8 cellular contexts compared by ENCODE assay signal in the genomic region with DNA sequence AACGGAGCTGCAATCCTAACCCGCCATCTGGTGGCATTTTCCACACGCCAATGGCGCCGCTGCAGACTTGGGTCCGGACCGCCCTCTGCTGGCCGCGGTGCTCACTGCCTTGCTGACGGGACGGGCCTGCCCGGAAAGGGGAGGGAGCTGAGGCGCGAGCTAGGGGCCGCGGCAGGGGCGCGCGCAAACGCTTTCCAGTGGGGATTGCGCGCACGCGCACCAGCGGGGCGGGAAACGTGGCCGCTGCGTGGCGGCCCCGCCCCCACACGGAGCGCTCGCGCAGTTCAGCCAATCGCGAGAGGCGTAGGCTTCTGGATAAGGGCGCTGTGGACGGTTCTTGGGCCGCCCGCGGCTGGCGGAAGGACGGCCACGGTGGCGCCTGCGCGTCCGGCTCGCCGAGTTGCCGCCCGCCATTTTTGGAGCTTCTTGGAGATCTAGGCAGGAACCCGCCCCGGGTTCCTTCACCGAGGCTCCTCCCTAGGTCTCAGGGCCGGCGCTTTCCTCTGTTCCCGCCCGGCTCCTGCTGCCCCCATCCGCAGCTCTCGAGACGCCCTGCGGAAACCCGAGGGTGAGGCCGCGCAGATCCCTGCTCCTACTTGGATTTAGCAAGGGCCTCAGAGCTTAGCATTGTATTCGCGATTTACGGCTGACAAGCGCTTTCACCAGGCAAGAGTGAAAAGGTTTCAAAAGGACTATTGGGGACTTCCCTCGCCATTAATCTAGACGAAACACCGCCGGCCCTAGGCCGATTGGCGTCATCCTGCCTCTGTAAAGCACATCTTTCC. TPM values are rescaled to one million over a fixed set of nuclear protein-coding genes. Genes with fewer than 3 reads are reported as not detected.
DNase-seq lines count a peak whose midpoint lies in the region; ATAC-seq lines count a peak whose summit lies in the region.

Gene STAG1 (minus strand): TSS at position 52 of the 785 bp plus-strand sequence. CDS start 121,480 bp downstream, outside the sequence.

- H3K27ac Mint-ChIP-seq in IgD-negative memory B cell, result peak within 1 kb of the TSS; percentile 98 to 100 (median 99)

- ATAC-seq in GM21529 (IDR thresholded peaks at IDR 0.05; ENCODE audit: unreplicated experiment), result peak; percentile 81

- H3K27ac ChIP-seq in epithelial cell of prostate, result peak within 1 kb of the TSS; percentile 97

- H3K9me3 Mint-ChIP-seq in IgD-negative memory B cell, result no peaks in the 10 kb centered on the region

- peaks cover 27 to 37% (median 36%) of the 10 kb centered on the region in 3 donors for H3K4me1 Mint-ChIP-seq in IgD-negative memory B cell

- peak; percentile 95 for DNase-seq in DMS153 treated with DMSO at 0.1 percent for 48 hours (lab: John Stamatoyannopoulos, UW; ENCODE audit: unreplicated experiment)
- peak; percentile 99 for DNase-seq in OCI-M1 (lab: John Stamatoyannopoulos, UW)
- DNase-seq in activated T-cell treated with anti-CD3 and anti-CD28 coated beads for 4 hours, result peak; percentile 98
- DNase-seq in epithelial cell of prostate (ENCODE audit: low read depth, low spot score), result peak; percentile 85
- DNase-seq in mucosa of gallbladder (ENCODE audit: low spot score), result peak; percentile 99
- DNase-seq in stimulated activated CD8-positive, alpha-beta memory T cell treated with anti-CD3 and anti-CD28 coated beads, Interleukin-4, amount 100 ng/mL, for 4 hours (ENCODE audit: low read depth in 2 of 2, low spot score in 1 of 2), result peak; percentile 97 to 98

- no peaks in the 10 kb centered on the region for H3K27me3 Mint-ChIP-seq in IgD-negative memory B cell

- H3K4me3 Mint-ChIP-seq in IgD-negative memory B cell, result peak within 1 kb of the TSS; percentile 94 to 98 (median 95)

- no peaks in the 10 kb centered on the region for H3K36me3 Mint-ChIP-seq in IgD-negative memory B cell

RNA-seq across cellular contexts. Expression of gene STAG1, which starts in this region (rescaled TPM):
- polyA plus RNA-seq in IgD-negative memory B cell, result 20.8 TPM
- total RNA-seq in mucosa of gallbladder, result 26.0 TPM

Comparison
In these comparisons a context has a peak if more than half of its experiments do, and no peak if none do; other contexts are left out.
1. Peak in every context shown above with its lines: DNase-seq, ATAC-seq and H3K27ac ChIP-seq.